In the genomic region with DNA sequence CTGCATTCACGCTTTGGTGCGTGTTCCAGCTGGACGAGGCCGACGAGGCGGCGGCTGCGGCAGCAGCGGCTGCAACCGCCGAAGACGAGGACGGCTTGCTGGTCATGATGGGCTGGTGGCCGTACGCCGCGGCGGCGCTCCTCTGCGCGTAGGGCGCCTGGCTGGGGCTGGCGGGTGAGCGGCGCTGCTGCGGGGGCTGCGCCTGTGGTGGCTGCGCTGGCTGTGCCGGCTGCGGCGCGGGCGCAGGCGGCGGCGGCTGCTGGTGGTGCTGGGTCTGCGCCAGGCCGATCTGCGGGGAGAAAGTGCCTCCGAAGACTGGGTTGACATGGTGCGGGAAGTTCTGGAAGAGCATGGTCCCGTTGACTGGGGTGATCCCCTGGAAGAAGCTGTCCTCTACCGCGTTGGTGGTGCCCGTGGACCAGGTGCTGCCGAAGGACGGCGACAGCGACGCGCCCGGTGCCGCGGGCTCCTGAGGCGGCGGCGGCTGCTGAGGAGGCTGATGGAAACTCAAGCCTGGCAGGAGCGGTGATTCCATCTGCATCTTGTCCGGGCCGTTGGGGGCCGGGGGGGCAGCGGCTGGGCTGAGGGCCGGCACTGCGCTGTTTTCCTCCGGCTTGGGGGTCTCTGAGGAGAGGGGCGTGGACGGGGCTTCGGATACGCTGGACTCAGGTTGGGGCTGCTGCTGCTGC, we compare ENCODE assay signal across 8 cellular contexts. TPM values are rescaled to one million over a fixed set of nuclear protein-coding genes. Genes with fewer than 3 reads are reported as not detected.
A peak's percentile ranks its signal among the peaks of the same experiment; 100 is the strongest.
DNase-seq lines count a peak whose midpoint lies in the region; ATAC-seq and TF ChIP-seq lines count a peak whose summit lies in the region.

No MANE protein-coding gene starts in this region.

- H3K4me1 ChIP-seq in CD4-positive, CD25-positive, alpha-beta regulatory T cell (ENCODE audit: control insufficient read depth, insufficient read depth, low read length, poor library complexity, severe bottlenecking) = peaks cover 20% of the 10 kb centered on the region
- H3K4me1 ChIP-seq in tibial artery = peaks cover 0 to 30% (median 20%) of the 10 kb centered on the region in 4 donors

- no peaks in the 10 kb centered on the region for H3K27me3 ChIP-seq in CD4-positive, CD25-positive, alpha-beta regulatory T cell (ENCODE audit: control insufficient read depth, insufficient read depth, low read length)
- H3K27me3 ChIP-seq in tibial artery = no peaks in the 10 kb centered on the region

- H3K36me3 Mint-ChIP-seq in CD4-positive, CD25-positive, alpha-beta regulatory T cell = peaks cover 2% of the 10 kb centered on the region
- H3K36me3 Mint-ChIP-seq in nephron progenitor cell (ENCODE audit: low read depth) = no peaks in the 10 kb centered on the region

- H3K4me3 Mint-ChIP-seq in CD4-positive, CD25-positive, alpha-beta regulatory T cell = peak overlapping the region; percentile 90 to 96 (median 94)
- peak overlapping the region; percentile 88 for H3K4me3 Mint-ChIP-seq in nephron progenitor cell

- peaks cover 18 to 38% (median 32%) of the 10 kb centered on the region in 4 donors for H3K4me1 Mint-ChIP-seq in CD4-positive, CD25-positive, alpha-beta regulatory T cell
- H3K4me1 Mint-ChIP-seq in nephron progenitor cell = peaks cover 37% of the 10 kb centered on the region

- ATAC-seq in CD4-positive, CD25-positive, alpha-beta regulatory T cell (ENCODE audit: low read depth in 2 of 2) = peak; percentile 63 to 71
- ATAC-seq in GM21717 (IDR thresholded peaks at IDR 0.05; ENCODE audit: unreplicated experiment) = peak; percentile 34

- no peak for TF ChIP-seq CTCF in foreskin fibroblast (IDR thresholded peaks at IDR 0.05; ENCODE audit: low read depth, low read length)
- TF ChIP-seq CTCF in nephron progenitor cell (IDR thresholded peaks at IDR 0.05) = no peak
- TF ChIP-seq CTCF in tibial artery (IDR thresholded peaks at IDR 0.05) = no peak

- intact Hi-C loops in tibial artery (cut with DNase I; ENCODE audit: low total_unique reads) = loop anchor here (10.0 kb wide), 1 partner anchor 55 kb away; a partner anchor contains a TSS

- no peaks in the 10 kb centered on the region for H3K36me3 ChIP-seq in CD4-positive, CD25-positive, alpha-beta regulatory T cell (ENCODE audit: control insufficient read depth, insufficient read depth, low read length)
- no peaks in the 10 kb centered on the region for H3K36me3 ChIP-seq in tibial artery

- peak overlapping the region in 2 of 3 donors; percentile 31 to 89 for H3K27ac Mint-ChIP-seq in CD4-positive, CD25-positive, alpha-beta regulatory T cell
- H3K27ac Mint-ChIP-seq in nephron progenitor cell = no peak overlapping the region

- H3K27me3 Mint-ChIP-seq in CD4-positive, CD25-positive, alpha-beta regulatory T cell = peaks cover 12% of the 10 kb centered on the region
- H3K27me3 Mint-ChIP-seq in nephron progenitor cell (ENCODE audit: low read depth, poor library complexity) = peaks cover 69% of the 10 kb centered on the region

- no peaks in the 10 kb centered on the region for H3K9me3 ChIP-seq in CD4-positive, CD25-positive, alpha-beta regulatory T cell (ENCODE audit: control insufficient read depth in 2 of 2, low read length in 2 of 2)
- H3K9me3 ChIP-seq in tibial artery = no peaks in the 10 kb centered on the region

- peak overlapping the region; percentile 100 for H3K4me3 ChIP-seq in CD4-positive, CD25-positive, alpha-beta regulatory T cell (ENCODE audit: low read depth, low read length)
- peak overlapping the region; percentile 59 to 77 for H3K4me3 ChIP-seq in foreskin fibroblast (ENCODE audit: low read depth in 1 of 2, low read length in 2 of 2)
- H3K4me3 ChIP-seq in tibial artery = peak overlapping the region; percentile 68 to 88

- peak; percentile 2 to 47 (median 43) for DNase-seq in CD4-positive, CD25-positive, alpha-beta regulatory T cell
- DNase-seq in NCI-H2171 (lab: John Stamatoyannopoulos, UW) (peak; percentile 6), foreskin fibroblast (peak in 1 of 2 donors; percentile 68), nephron progenitor cell (peak; percentile 82), tibial artery (peak; percentile 26 to 70), NCI-H1694 (lab: John Stamatoyannopoulos, UW) (no peak)
- peak; percentile 31 for DNase-seq in activated effector memory CD4-positive, alpha-beta T cell treated with Interleukin-2 at 50 U/mL for 16 hours

- no peaks in the 10 kb centered on the region for H3K9me3 Mint-ChIP-seq in CD4-positive, CD25-positive, alpha-beta regulatory T cell
- H3K9me3 Mint-ChIP-seq in nephron progenitor cell = no peaks in the 10 kb centered on the region

- H3K27ac ChIP-seq in CD4-positive, CD25-positive, alpha-beta regulatory T cell (ENCODE audit: insufficient read depth, low read length, poor library complexity, severe bottlenecking) = no peak overlapping the region
- peak overlapping the region; percentile 66 to 72 for H3K27ac ChIP-seq in tibial artery

RNA-seq across cellular contexts. Expression of a gene that starts 51.1 kb away (rescaled TPM):
- total RNA-seq in CD4-positive, CD25-positive, alpha-beta regulatory T cell = 4.4 TPM
- polyA plus RNA-seq in CD4-positive, CD25-positive, alpha-beta regulatory T cell = 1 to 10 TPM in 1 of 4 donors, under 1 TPM in 3; 0.47 to 2.2 (median 0.93) TPM

RNA-seq across cellular contexts. Expression of a gene that starts 51.2 kb away (rescaled TPM):
- 27.8 TPM for total RNA-seq in CD4-positive, CD25-positive, alpha-beta regulatory T cell
- polyA plus RNA-seq in CD4-positive, CD25-positive, alpha-beta regulatory T cell = 10 to 100 TPM; 21.8 to 36.6 (median 25.0) TPM
